1 cellular context compared by ENCODE assay signal in the genomic region with DNA sequence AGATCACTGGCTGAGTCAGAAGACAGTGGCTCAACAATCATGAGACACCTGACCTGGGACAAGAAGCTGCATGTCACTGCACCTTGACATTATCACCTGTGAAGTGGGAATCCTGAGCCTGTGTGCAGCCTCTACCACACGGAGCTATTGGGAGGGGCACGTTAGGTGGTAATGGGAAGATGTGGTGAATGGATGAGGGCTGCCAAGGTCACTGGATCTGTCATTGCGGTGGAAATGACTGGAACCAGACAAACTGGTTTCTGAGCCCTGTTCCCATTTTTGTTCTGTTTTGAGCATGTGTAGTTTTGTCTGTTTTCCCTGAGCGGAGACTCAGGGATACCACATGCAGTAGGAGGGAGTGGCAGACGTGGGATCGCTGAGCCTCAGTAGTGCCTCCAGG.
TF ChIP-seq lines count a peak whose summit lies in the region.

No MANE protein-coding gene starts in this region.

TF ChIP-seq in K562, 482 proteins besides CTCF, POLR2A, EP300 and RAD21 (continued from another document):
- TF ChIP-seq, protein P1, sequence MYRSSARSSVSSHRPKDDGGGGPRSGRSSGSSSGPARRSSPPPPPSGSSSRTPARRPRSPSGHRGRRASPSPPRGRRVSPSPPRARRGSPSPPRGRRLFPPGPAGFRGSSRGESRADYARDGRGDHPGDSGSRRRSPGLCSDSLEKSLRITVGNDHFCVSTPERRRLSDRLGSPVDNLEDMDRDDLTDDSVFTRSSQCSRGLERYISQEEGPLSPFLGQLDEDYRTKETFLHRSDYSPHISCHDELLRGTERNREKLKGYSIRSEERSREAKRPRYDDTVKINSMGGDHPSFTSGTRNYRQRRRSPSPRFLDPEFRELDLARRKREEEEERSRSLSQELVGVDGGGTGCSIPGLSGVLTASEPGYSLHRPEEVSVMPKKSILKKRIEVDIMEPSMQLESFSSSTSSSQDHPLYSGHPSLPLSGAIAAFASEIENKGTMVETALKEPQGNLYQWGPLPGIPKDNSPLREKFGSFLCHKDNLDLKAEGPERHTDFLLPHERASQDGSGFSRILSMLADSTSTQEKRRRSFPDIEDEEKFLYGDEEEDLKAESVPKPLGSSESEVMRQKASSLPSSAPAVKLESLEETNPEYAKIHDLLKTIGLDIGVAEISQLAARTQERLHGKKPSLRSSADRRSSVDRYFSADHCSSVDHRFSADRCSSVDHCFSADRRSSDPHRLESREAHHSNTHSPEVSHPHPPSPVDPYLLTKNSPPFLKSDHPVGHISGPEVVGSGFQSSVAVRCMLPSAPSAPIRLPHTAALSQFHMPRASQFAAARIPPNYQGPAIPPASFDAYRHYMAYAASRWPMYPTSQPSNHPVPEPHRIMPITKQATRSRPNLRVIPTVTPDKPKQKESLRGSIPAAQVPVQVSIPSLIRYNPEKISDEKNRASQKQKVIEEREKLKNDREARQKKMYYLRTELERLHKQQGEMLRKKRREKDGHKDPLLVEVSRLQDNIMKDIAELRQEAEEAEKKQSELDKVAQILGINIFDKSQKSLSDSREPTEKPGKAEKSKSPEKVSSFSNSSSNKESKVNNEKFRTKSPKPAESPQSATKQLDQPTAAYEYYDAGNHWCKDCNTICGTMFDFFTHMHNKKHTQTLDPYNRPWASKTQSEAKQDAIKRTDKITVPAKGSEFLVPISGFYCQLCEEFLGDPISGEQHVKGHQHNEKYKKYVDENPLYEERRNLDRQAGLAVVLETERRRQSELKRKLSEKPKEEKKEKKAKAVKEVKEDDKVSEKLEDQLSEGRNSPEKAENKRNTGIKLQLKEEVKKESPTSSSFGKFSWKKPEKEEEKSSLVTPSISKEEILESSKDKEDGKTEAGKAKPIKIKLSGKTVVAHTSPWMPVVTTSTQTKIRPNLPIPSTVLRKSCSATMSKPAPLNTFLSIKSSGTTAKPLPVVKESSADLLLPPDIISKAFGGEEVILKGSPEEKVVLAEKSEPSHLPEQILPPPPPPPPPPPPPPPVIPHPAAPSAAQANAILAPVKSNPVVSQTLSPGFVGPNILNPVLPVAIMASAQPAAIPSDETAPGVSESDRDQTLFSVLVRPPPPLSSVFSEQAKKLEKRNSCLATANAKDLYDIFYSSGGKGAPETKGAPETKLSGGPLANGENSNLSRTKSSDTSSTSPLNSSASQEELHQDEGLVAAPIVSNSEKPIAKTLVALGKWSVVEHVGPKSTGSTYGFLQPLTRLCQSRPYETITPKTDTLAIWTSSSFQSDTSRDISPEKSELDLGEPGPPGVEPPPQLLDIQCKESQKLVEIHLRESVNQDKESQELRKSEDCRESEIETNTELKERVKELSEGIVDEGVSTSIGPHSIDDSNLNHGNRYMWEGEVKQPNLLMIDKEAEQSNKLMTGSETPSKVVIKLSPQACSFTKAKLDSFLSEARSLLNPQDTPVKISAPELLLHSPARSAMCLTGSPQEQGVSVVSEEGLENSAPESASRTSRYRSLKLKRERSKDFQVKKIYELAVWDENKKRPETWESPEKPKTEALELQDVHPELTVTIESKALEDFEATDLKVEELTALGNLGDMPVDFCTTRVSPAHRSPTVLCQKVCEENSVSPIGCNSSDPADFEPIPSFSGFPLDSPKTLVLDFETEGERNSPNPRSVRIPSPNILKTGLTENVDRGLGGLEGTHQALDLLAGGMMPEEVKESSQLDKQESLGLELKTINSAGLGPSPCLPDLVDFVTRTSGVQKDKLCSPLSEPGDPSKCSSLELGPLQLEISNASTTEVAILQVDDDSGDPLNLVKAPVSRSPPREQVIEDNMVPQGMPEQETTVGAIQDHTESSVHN (IDR thresholded peaks at IDR 0.05; ENCODE audit: borderline replicate concordance in 1 of 2, low read depth in 1 of 2) = no peak
- TF ChIP-seq ARNT (IDR thresholded peaks at IDR 0.05) = no peak
- TF ChIP-seq ESRRA (IDR thresholded peaks at IDR 0.05; ENCODE audit: borderline replicate concordance, low read depth) = peak; percentile 12; the same call in 1 of the 2 replicates
TF ChIP-seq in K562: peak in this region for 1.
